Comparison of ENCODE assay signal across 12 cellular contexts in the genomic region with DNA sequence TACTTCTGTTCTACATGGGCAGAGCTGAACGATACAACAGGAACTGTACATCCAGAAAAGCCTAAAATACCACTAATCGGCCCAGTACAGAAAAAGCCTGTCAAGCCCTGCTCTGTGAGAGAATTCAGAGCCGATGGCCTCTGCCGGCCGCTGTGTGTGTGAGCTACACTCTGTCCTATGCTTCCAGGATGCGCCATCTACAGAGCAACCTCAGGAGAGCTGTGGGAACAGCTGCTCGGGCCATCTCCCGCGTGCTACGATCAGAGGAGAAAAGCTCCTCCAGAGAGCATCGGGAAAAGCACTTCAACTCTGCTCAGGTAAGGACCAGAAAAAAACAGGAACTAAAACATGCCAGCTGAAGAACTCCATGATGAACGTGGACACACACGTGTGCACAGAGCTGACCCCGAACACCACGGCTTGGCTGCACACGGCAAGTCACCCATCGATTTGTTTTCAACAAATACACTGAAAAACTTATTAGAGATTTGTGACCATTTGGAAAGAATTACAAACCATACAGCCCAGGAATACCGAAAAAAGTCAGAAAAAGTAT.
DNase-seq lines count a peak whose midpoint lies in the region; ATAC-seq, FAIRE-seq and TF ChIP-seq lines count a peak whose summit lies in the region.
"Had no signal": no experiment of that assay in that cellular context is flagged by ENCODE, and none has a peak within 500 bp of the region (broad histone marks: within the 10 kb centered on the region; RNA-seq: fewer than 3 reads in every experiment).

No MANE protein-coding gene starts in this region.

- no peak overlapping the region for H2AK5ac ChIP-seq in mesenchymal stem cell (ENCODE audit: low read length, severe bottlenecking)

- H3K79me1 ChIP-seq in mesenchymal stem cell (replicated peaks; ENCODE audit: low read length, poor library complexity, severe bottlenecking), result peaks cover 2% of the 10 kb centered on the region

- H3K27me3 ChIP-seq in BLaER1 (no peaks in the 10 kb centered on the region), mesenchymal stem cell (ENCODE audit: control insufficient read depth in 1 of 2, insufficient read depth in 1 of 2, low read length in 2 of 2) (no peaks in the 10 kb centered on the region), left lung (no peaks in the 10 kb centered on the region)
- H3K27me3 ChIP-seq: SJSA1 had no signal

- H3K27ac ChIP-seq in BLaER1 (no peak overlapping the region), mesenchymal stem cell (ENCODE audit: low read length, poor library complexity, severe bottlenecking) (no peak overlapping the region), left lung (no peak overlapping the region)
- H3K27ac ChIP-seq: SJSA1 had no signal

- peaks cover 100% of the 10 kb centered on the region for H4K20me1 ChIP-seq in BLaER1

- no peak for FAIRE-seq in GM19239 (lab: Jason Lieb, UNC)
- FAIRE-seq: urothelium cell line had no signal

- H3K4me1 ChIP-seq in BLaER1 (peaks cover 81% of the 10 kb centered on the region), mesenchymal stem cell (ENCODE audit: control insufficient read depth, insufficient read depth, low read depth, low read length) (peaks cover 43% of the 10 kb centered on the region), left lung (peaks cover 11 to 46% of the 10 kb centered on the region in 2 donors)

- H3K36me3 ChIP-seq in BLaER1 (peaks cover 58% of the 10 kb centered on the region), mesenchymal stem cell (ENCODE audit: control insufficient read depth in 1 of 2, insufficient read depth in 2 of 2, low read depth in 1 of 2, low read length in 2 of 2) (peaks cover 12 to 14% of the 10 kb centered on the region in 2 experiments), left lung (peaks cover 0 to 7% of the 10 kb centered on the region in 2 donors)

- no peak overlapping the region for H2AFZ ChIP-seq in mesenchymal stem cell (ENCODE audit: low read depth, low read length)

- no peak overlapping the region for H3K4ac ChIP-seq in mesenchymal stem cell (ENCODE audit: low read depth in 1 of 2, low read length in 2 of 2)

- peak; percentile 71 for DNase-seq in LHCN-M2 (ENCODE audit: low read depth)
- peak; percentile 31 for DNase-seq in astrocyte of the hippocampus (ENCODE audit: low read depth, low spot score)
- DNase-seq in mesenchymal stem cell, result peak; percentile 66
- no peak for DNase-seq in HPDE6-E6E7 (ENCODE audit: extremely low spot score)
- DNase-seq in GM19239 (ENCODE audit: insufficient read length, low spot score), result no peak
- no peak for DNase-seq in left lung
- DNase-seq in KG1 (lab: John Stamatoyannopoulos, UW), result no peak
- DNase-seq: activated naive CD8-positive, alpha-beta T cell treated with anti-CD3 and anti-CD28 coated beads, Interleukin-2, amount 10 ng/mL, durations not matched to agents 7 days and 5 days; stimulated activated CD4-positive, alpha-beta T cell treated with anti-CD3 and anti-CD28 coated beads, Interleukin-12 subunit alpha, Interleukin-12 subunit beta, amount 100 ng/mL, for 4 hours had no signal

- H3K4me3 ChIP-seq in BLaER1 (no peak overlapping the region), mesenchymal stem cell (ENCODE audit: insufficient read depth in 1 of 2, low read depth in 1 of 2, low read length in 2 of 2) (no peak overlapping the region), left lung (no peak overlapping the region)
- H3K4me3 ChIP-seq: SJSA1 had no signal

- no peak overlapping the region for H3K23ac ChIP-seq in mesenchymal stem cell (ENCODE audit: low read length in 2 of 2)

- H3K14ac ChIP-seq in mesenchymal stem cell (ENCODE audit: low read length in 2 of 2), result no peak overlapping the region

- H4K8ac ChIP-seq in mesenchymal stem cell (ENCODE audit: low read length), result no peak overlapping the region

- no peak overlapping the region for H2BK15ac ChIP-seq in mesenchymal stem cell (ENCODE audit: low read depth, poor library complexity, severe bottlenecking)

- no peak overlapping the region; the same call in 1 of the 2 replicates for H3K9ac ChIP-seq in BLaER1
- H3K9ac ChIP-seq in mesenchymal stem cell (ENCODE audit: low read length), result peak overlapping the region; percentile 19

- H2BK5ac ChIP-seq in mesenchymal stem cell (ENCODE audit: low read depth, low read length, poor library complexity, severe bottlenecking), result no peak overlapping the region

- H2BK12ac ChIP-seq in mesenchymal stem cell (ENCODE audit: low read length in 2 of 2), result no peak overlapping the region

- H4K91ac ChIP-seq in mesenchymal stem cell (ENCODE audit: low read length), result no peak overlapping the region

- H3K4me2 ChIP-seq in BLaER1, result peak overlapping the region; percentile 69
- H3K4me2 ChIP-seq in mesenchymal stem cell (ENCODE audit: low read length, poor library complexity, severe bottlenecking), result no peak overlapping the region

- intact Hi-C loops in left lung (cut with DNase I), result no loop called here

- ATAC-seq in left lung, result no peak

- H3K9me3 ChIP-seq in BLaER1 (peaks cover 21% of the 10 kb centered on the region), mesenchymal stem cell (ENCODE audit: control insufficient read depth, low read length) (peaks cover 5% of the 10 kb centered on the region), left lung (no peaks in the 10 kb centered on the region)
- H3K9me3 ChIP-seq: SJSA1 had no signal

- no peak overlapping the region for H3K18ac ChIP-seq in mesenchymal stem cell (ENCODE audit: low read depth in 1 of 2, low read length in 2 of 2)

- no peak for TF ChIP-seq CTCF in left lung (IDR thresholded peaks at IDR 0.05)

- WGBS in mesenchymal stem cell, result 70% methylated on average over 16 of the region's 18 CpGs

- H2BK120ac ChIP-seq in mesenchymal stem cell (ENCODE audit: low read depth, low read length), result no peak overlapping the region

Comparison
In these comparisons a context has a peak if more than half of its experiments do, and no peak if none do; other contexts are left out.
1. DNase-seq: peak in LHCN-M2 (single experiment), astrocyte of the hippocampus (single experiment) and mesenchymal stem cell (single experiment); none in HPDE6-E6E7 (single experiment), GM19239 (single experiment), left lung (0 of 2) and KG1 (single experiment).